In genomic region chr1:115677570-115677969, GRCh38 we compare ENCODE assay signal across 16 cellular contexts. TPM values are rescaled to one million over a fixed set of nuclear protein-coding genes. Genes with fewer than 3 reads are reported as not detected.
DNase-seq lines count a peak whose midpoint lies in the region; ATAC-seq, FAIRE-seq and TF ChIP-seq lines count a peak whose summit lies in the region.
"Had no signal": no experiment of that assay in that cellular context is flagged by ENCODE, and none has a peak within 500 bp of the region (broad histone marks: within the 10 kb centered on the region; RNA-seq: fewer than 3 reads in every experiment).

No MANE protein-coding gene starts in this region.

- no peaks in the 10 kb centered on the region for H3K9me3 Mint-ChIP-seq in mesothelial cell of epicardium
- H3K9me3 Mint-ChIP-seq in CD4-positive, alpha-beta memory T cell, result no peaks in the 10 kb centered on the region
- H3K9me3 Mint-ChIP-seq: stimulated activated naive CD8-positive, alpha-beta T cell treated with anti-CD3 and anti-CD28 coated beads, Interleukin-15, Interleukin-2, amounts not matched to agents 100 ng/mL and 50 ng/mL, for 24 hours had no signal

- peak; percentile 51 to 74 for TF ChIP-seq RAD21 in K562 (CRISPR knock-in tag; conservative IDR thresholded peaks at IDR 0.05 in 1 of 2, IDR thresholded peaks at IDR 0.05 in 1 of 2)

- no peaks in the 10 kb centered on the region for H3K27me3 ChIP-seq in H7 (ENCODE audit: control insufficient read depth, insufficient read depth, low read length)
- no peaks in the 10 kb centered on the region for H3K27me3 ChIP-seq in K562 (ENCODE audit: control insufficient read depth in 2 of 2, insufficient read depth in 2 of 2, low read length in 2 of 2)
- H3K27me3 ChIP-seq in testis, result no peaks in the 10 kb centered on the region
- H3K27me3 ChIP-seq in CD4-positive, alpha-beta memory T cell (ENCODE audit: insufficient read depth, low read length), result no peaks in the 10 kb centered on the region
- H3K27me3 ChIP-seq: ascending aorta had no signal

- H3K36me3 Mint-ChIP-seq in mesothelial cell of epicardium, result peaks cover 16% of the 10 kb centered on the region
- no peaks in the 10 kb centered on the region for H3K36me3 Mint-ChIP-seq in CD4-positive, alpha-beta memory T cell

- CTCF ChIA-PET in K562 (lab: Yijun Ruan, JAX; ENCODE audit: low intra/inter-chr PET ratio), result interaction anchor here (1.0 to 2.4 kb wide), 2 partner anchors 69 to 538 kb away, joined by 3 to 9 read pairs; no protein-coding TSS in a partner anchor
- CTCF ChIA-PET in CD4-positive, alpha-beta memory T cell (lab: Charles Lee; ENCODE audit: partially characterized antibody), result no interaction called here

- no peaks in the 10 kb centered on the region for H3K9me3 ChIP-seq in K562 (replicated peaks; ENCODE audit: control insufficient read depth, insufficient read depth, low read depth, low read length)
- H3K9me3 ChIP-seq in testis, result no peaks in the 10 kb centered on the region
- H3K9me3 ChIP-seq in CD4-positive, alpha-beta memory T cell (ENCODE audit: control insufficient read depth in 1 of 2, low read length in 2 of 2), result no peaks in the 10 kb centered on the region
- H3K9me3 ChIP-seq: ascending aorta had no signal

- peaks cover 5% of the 10 kb centered on the region; the same call in 1 of the 2 replicates for H4K20me1 ChIP-seq in K562 (replicated peaks; ENCODE audit: control insufficient read depth, insufficient read depth, low read length)

- no peak overlapping the region for H3K9ac ChIP-seq in K562 (ENCODE audit: insufficient read depth in 1 of 2, low read depth in 2 of 2, low read length in 2 of 2)

- peaks cover 5% of the 10 kb centered on the region for H3K9me1 ChIP-seq in K562 (ENCODE audit: control insufficient read depth, insufficient read depth, low read length)

- H3K4me2 ChIP-seq in K562 (ENCODE audit: insufficient read depth, low read length), result no peak overlapping the region

- H3K27me3 Mint-ChIP-seq in mesothelial cell of epicardium (ENCODE audit: low read depth), result no peaks in the 10 kb centered on the region
- H3K27me3 Mint-ChIP-seq in CD4-positive, alpha-beta memory T cell, result no peaks in the 10 kb centered on the region
- H3K27me3 Mint-ChIP-seq: stimulated activated naive CD8-positive, alpha-beta T cell treated with anti-CD3 and anti-CD28 coated beads, Interleukin-15, Interleukin-2, amounts not matched to agents 100 ng/mL and 50 ng/mL, for 24 hours had no signal

- POLR2A ChIA-PET in K562 (lab: Yijun Ruan, JAX), result no interaction called here
- POLR2A ChIA-PET in CD4-positive, alpha-beta memory T cell (lab: Charles Lee; ENCODE audit: partially characterized antibody), result no interaction called here

- FAIRE-seq in K562 (lab: Jason Lieb, UNC) (no peak), HTR-8/SVneo (lab: Jason Lieb, UNC) (no peak)
- FAIRE-seq: G401.6 had no signal

- intact Hi-C loops in K562 (cut with micrococcal nuclease), result loop anchor here (1.0 to 5.0 kb wide), 2 partner anchors 35 to 68 kb away; partner anchors contain the start of gene VANGL1
- intact Hi-C loops in testis (cut with DNase I; ENCODE audit: low total_unique reads), result no loop called here
- intact Hi-C loops in CD4-positive, alpha-beta memory T cell (cut with micrococcal nuclease), result no loop called here

- peak; percentile 19 for DNase-seq in COR-L47 (lab: John Stamatoyannopoulos, UW)
- DNase-seq in H7, result peak; percentile 65
- DNase-seq in K562 (ENCODE audit: extremely low read depth in 1 of 4, low spot score in 3 of 4), result peak in 3 of 4 experiments; percentile 30 to 50 (median 34)
- DNase-seq in mesothelial cell of epicardium (ENCODE audit: low spot score in 2 of 2, unreplicated experiment in 2 of 2), result no peak
- no peak for DNase-seq in testis
- no peak for DNase-seq in HTR-8/SVneo (ENCODE audit: insufficient read length, low spot score)
- no peak for DNase-seq in CD4-positive, alpha-beta memory T cell
- DNase-seq: AML-193, glutamatergic neuron, NCI-H1694 had no signal

- TF ChIP-seq EP300 in K562 (IDR thresholded peaks at IDR 0.05; ENCODE audit: low read length), result no peak

- BruUV-seq in K562 (replicated peaks; lab: Mats Ljungman, UMichigan), result no TSS peak

- H3K4me3 ChIP-seq in H7 (ENCODE audit: insufficient read depth, low read depth, low read length), result no peak overlapping the region
- no peak overlapping the region for H3K4me3 ChIP-seq in K562
- no peak overlapping the region for H3K4me3 ChIP-seq in testis
- no peak overlapping the region for H3K4me3 ChIP-seq in CD4-positive, alpha-beta memory T cell (ENCODE audit: low read length in 2 of 2)
- H3K4me3 ChIP-seq: ascending aorta, lung had no signal

- no peak overlapping the region for H3K4me3 Mint-ChIP-seq in mesothelial cell of epicardium
- H3K4me3 Mint-ChIP-seq in CD4-positive, alpha-beta memory T cell, result no peak overlapping the region
- H3K4me3 Mint-ChIP-seq: stimulated activated naive CD8-positive, alpha-beta T cell treated with anti-CD3 and anti-CD28 coated beads, Interleukin-15, Interleukin-2, amounts not matched to agents 100 ng/mL and 50 ng/mL, for 24 hours had no signal

- H3K27ac ChIP-seq in K562 (ENCODE audit: extremely low read depth, low read depth, low read length) (no peak overlapping the region), testis (no peak overlapping the region)
- no peak overlapping the region for H3K27ac ChIP-seq in CD4-positive, alpha-beta memory T cell (ENCODE audit: low read depth, low read length)

- peaks cover 22% of the 10 kb centered on the region for H3K4me1 Mint-ChIP-seq in mesothelial cell of epicardium
- H3K4me1 Mint-ChIP-seq in CD4-positive, alpha-beta memory T cell, result peaks cover 0 to 3% (median 0%) of the 10 kb centered on the region in 4 donors

- H3K36me3 ChIP-seq in H7 (replicated peaks; ENCODE audit: control insufficient read depth, insufficient read depth, low read length) (no peaks in the 10 kb centered on the region; the same call in none of the 2 replicates), K562 (ENCODE audit: control insufficient read depth, insufficient read depth, low read length) (peaks cover 30% of the 10 kb centered on the region; the same call in 2 of the 3 replicates), testis (ENCODE audit: low read depth, missing control alignments) (no peaks in the 10 kb centered on the region)
- H3K36me3 ChIP-seq in CD4-positive, alpha-beta memory T cell (ENCODE audit: insufficient read depth, low read length), result no peaks in the 10 kb centered on the region

- peak overlapping the region; percentile 21 for H3K27ac Mint-ChIP-seq in mesothelial cell of epicardium
- H3K27ac Mint-ChIP-seq in CD4-positive, alpha-beta memory T cell, result no peak overlapping the region
- H3K27ac Mint-ChIP-seq: stimulated activated naive CD8-positive, alpha-beta T cell treated with anti-CD3 and anti-CD28 coated beads, Interleukin-15, Interleukin-2, amounts not matched to agents 100 ng/mL and 50 ng/mL, for 24 hours had no signal

- H3K79me2 ChIP-seq in K562 (ENCODE audit: control insufficient read depth, insufficient read depth, low read length), result no peaks in the 10 kb centered on the region

- 67% methylated on average over 1 of the region's 1 CpG for WGBS in K562 (ENCODE audit: insufficient coverage, low coverage, missing lambda C conversion rate)
- 86 to 95% methylated on average over 1 of the region's 1 CpG for WGBS in testis, 2 donors

- in situ Hi-C loops in K562 (cut with MboI), result no loop called here

- TF ChIP-seq CTCF in K562 (IDR thresholded peaks at IDR 0.05 in 2 of 3, conservative IDR thresholded peaks at IDR 0.05 in 1 of 3; ENCODE audit: insufficient read depth in 2 of 3, low read depth in 1 of 3, low read length in 3 of 3), result peak; percentile 38 to 65 (median 45); a peak in 5 of 6 replicates
- no peak for TF ChIP-seq CTCF in mesothelial cell of epicardium (IDR thresholded peaks at IDR 0.05; ENCODE audit: unreplicated experiment)
- no peak for TF ChIP-seq CTCF in testis (IDR thresholded peaks at IDR 0.05)

- ATAC-seq in K562, result peak; percentile 83
- no peak for ATAC-seq in GM19455 (IDR thresholded peaks at IDR 0.05; ENCODE audit: unreplicated experiment)
- ATAC-seq: activated CD4-positive, CD25-positive, alpha-beta regulatory T cell treated with anti-CD3 and anti-CD28 coated beads, Interleukin-2, amount 50 U/mL, for 24 hours had no signal

- no peak overlapping the region for H2AFZ ChIP-seq in K562 (ENCODE audit: low read depth, low read length)

- H3K4me1 ChIP-seq in K562 (replicated peaks in 1 of 2; ENCODE audit: control insufficient read depth in 2 of 2, insufficient read depth in 2 of 2, low read length in 2 of 2) (peaks cover 0 to 3% of the 10 kb centered on the region in 2 experiments; a peak in 1 of 5 replicates), testis (no peaks in the 10 kb centered on the region)
- H3K4me1 ChIP-seq in CD4-positive, alpha-beta memory T cell (ENCODE audit: insufficient read depth, low read length), result no peaks in the 10 kb centered on the region

- TF ChIP-seq POLR2A in K562 (conservative IDR thresholded peaks at IDR 0.05), result no peak
- TF ChIP-seq POLR2A in testis (IDR thresholded peaks at IDR 0.05), result no peak

RNA-seq across cellular contexts. Expression of gene VANGL1, which starts 35.8 kb away (rescaled TPM):
- total RNA-seq in H7 (2014; rRNA removed; shearing (Covaris generic)), result 26.8 and 37.1 TPM in 2 replicates
- total RNA-seq in K562 (2011; cell fraction: chromatin; rRNA removed; ENCODE audit: low replicate concordance), result 20.7 and 22.7 TPM in 2 replicates
- 13.6 and 15.0 TPM in 2 replicates for total RNA-seq in K562 (2011; cell fraction: nucleolus; rRNA removed)
- 17.8 and 20.5 TPM in 2 replicates for total RNA-seq in K562 (2011; cell fraction: nucleoplasm; rRNA removed)
- 5.9 and 9.2 TPM in 2 replicates for total RNA-seq in K562 (2014; rRNA removed)
- total RNA-seq in K562 (2014; rRNA removed; fragmentation: Illumina TruSeq; extraction: Trizol), result 9.3 and 10.4 TPM in 2 replicates
- total RNA-seq in K562 (2015; rRNA removed; fragmentation: Illumina TruSeq; extraction: Trizol), result 9.4 and 10.3 TPM in 2 replicates
- total RNA-seq in K562 (2021), result 12.7 and 12.9 TPM in 2 replicates
- 8.6 and 9.6 TPM in 2 replicates for polyA plus RNA-seq in K562 (2011; rRNA removed)
- polyA plus RNA-seq in K562 (2011; cell fraction: cytosol; rRNA removed), result 10.2 and 10.6 TPM in 2 replicates
- polyA plus RNA-seq in K562 (2011; cell fraction: nucleus; rRNA removed), result 8.4 and 10.9 TPM in 2 replicates
- 8.2 and 9.1 TPM in 2 replicates for polyA plus RNA-seq in K562 (2012)
- 11.1 and 12.8 TPM in 2 replicates for polyA plus RNA-seq in K562 (2014; fragmentation: Illumina TruSeq; extraction: Trizol)
- polyA plus RNA-seq in K562 (2014; fragmentation: Nextera tagmentation; extraction: Ambion mirVana), result 1 to 10 TPM in 1 of 2 experiments, under 1 TPM in 1; 0.90 to 1.2 TPM
- 6.0 and 10.2 TPM in 2 replicates for polyA plus RNA-seq in K562 (2014; rRNA removed)
- polyA minus RNA-seq in K562 (2011; rRNA and poly(A)+ RNA removed), result 10.1 and 10.6 TPM in 2 replicates
- polyA minus RNA-seq in K562 (2011; cell fraction: cytosol; rRNA and poly(A)+ RNA removed), result 4.4 and 7.1 TPM in 2 replicates
- polyA minus RNA-seq in K562 (2011; cell fraction: nucleus; rRNA and poly(A)+ RNA removed), result 4.0 and 9.1 TPM in 2 replicates
- total RNA-seq in mesothelial cell of epicardium, result 16.0 to 17.0 TPM (median 16.0 TPM) in 3 replicates
- total RNA-seq in testis, result 1 to 10 TPM; 8.2 to 8.6 TPM
- polyA plus RNA-seq in testis (ENCODE audit: insufficient read depth, low read depth, low replicate concordance), result 16.6 TPM
- total RNA-seq in CD4-positive, alpha-beta memory T cell, result 1 to 10 TPM; 1.5 to 1.9 TPM
- 1 to 10 TPM; 1.6 to 2.3 TPM for polyA plus RNA-seq in CD4-positive, alpha-beta memory T cell

Comparison
In these comparisons a context has a peak if more than half of its experiments do, and no peak if none do; other contexts are left out.
1. DNase-seq: peak in COR-L47 (single experiment), H7 (single experiment) and K562 (3 of 4); none in mesothelial cell of epicardium (0 of 2), testis (single experiment), HTR-8/SVneo (single experiment) and CD4-positive, alpha-beta memory T cell (0 of 5).
2. CTCF ChIP-seq: peak in K562 (3 of 3); none in mesothelial cell of epicardium (single experiment) and testis (0 of 3).